ENCODE assay signal across 13 cellular contexts in genomic region chr3:7546219-7546618, GRCh38.
DNase-seq lines count a peak whose midpoint lies in the region; ATAC-seq, FAIRE-seq and TF ChIP-seq lines count a peak whose summit lies in the region.
"Had no signal": no experiment of that assay in that cellular context is flagged by ENCODE, and none has a peak within 500 bp of the region (broad histone marks: within the 10 kb centered on the region; RNA-seq: fewer than 3 reads in every experiment).

No MANE protein-coding gene starts in this region.

- H3K27ac ChIP-seq in pancreas (no peak overlapping the region), Karpas-422 (ENCODE audit: low read length) (no peak overlapping the region)

- TF ChIP-seq POLR2A in NB4 (IDR thresholded peaks at IDR 0.05; ENCODE audit: extremely low read depth, insufficient read length), result no peak

- TF ChIP-seq CTCF in NB4 (IDR thresholded peaks at IDR 0.05; ENCODE audit: low read depth, low read length) (no peak), pancreas (IDR thresholded peaks at IDR 0.05) (peak in 1 of 4 donors; percentile 8)

- intact Hi-C loops in pancreas (cut with DNase I), result no loop called here

- ATAC-seq in pancreas (peak; percentile 60 to 90 (median 81)), GM21515 (IDR thresholded peaks at IDR 0.05; ENCODE audit: unreplicated experiment) (no peak)
- ATAC-seq: stimulated activated memory B cell treated with anti-CD40 and anti-IgM and Interleukin-4, amounts not matched to agents 10 μg/mL and 1 μg/mL and 100 μg/mL, for 72 hours had no signal

- no peak overlapping the region for H3K4me2 ChIP-seq in Karpas-422 (ENCODE audit: low read depth, low read length, poor library complexity, severe bottlenecking)

- H4K20me1 ChIP-seq in Karpas-422 (ENCODE audit: insufficient read depth, low read depth, low read length), result no peaks in the 10 kb centered on the region

- DNase-seq in NCI-H524 (lab: John Stamatoyannopoulos, UW) (peak; percentile 6 to 51), NCI-H524 treated with DMSO at 0.1 percent for 48 hours (lab: John Stamatoyannopoulos, UW) (no peak), NB4 (ENCODE audit: low read depth) (peak; percentile 17), dermis microvascular lymphatic vessel endothelial cell (ENCODE audit: low read depth in 2 of 2) (peak; percentile 18 to 74), pancreas (peak in 1 of 6 donors; percentile 9), Karpas-422 (no peak), DMS114 treated with DMSO at 0.1 percent for 48 hours (lab: John Stamatoyannopoulos, UW; ENCODE audit: unreplicated experiment) (no peak)
- DNase-seq: activated CD4-positive, alpha-beta T cell treated with anti-CD3 and anti-CD28 coated beads for 4 hours; activated effector memory CD4-positive, alpha-beta T cell treated with anti-CD3 and anti-CD28 coated beads, Interleukin-2, amount 50 U/mL, for 16 hours; SHP77 treated with DMSO at 0.1 percent for 48 hours; stimulated activated CD4-positive, alpha-beta T cell treated with anti-CD3 and anti-CD28 coated beads, Interleukin-15, amount 100 ng/mL, for 24 hours had no signal

- no peak for FAIRE-seq in pancreas (lab: Jason Lieb, UNC)

- 32 to 36% methylated on average over 4 of the region's 4 CpGs for WGBS in pancreas, 2 donors

- H3K9me2 ChIP-seq in Karpas-422 (replicated peaks; ENCODE audit: insufficient read depth, low read length), result no peaks in the 10 kb centered on the region

- no peaks in the 10 kb centered on the region for H3K9me3 ChIP-seq in pancreas
- no peaks in the 10 kb centered on the region; the same call in 1 of the 2 replicates for H3K9me3 ChIP-seq in Karpas-422 (ENCODE audit: low read length)

- H3K36me3 ChIP-seq in pancreas (no peaks in the 10 kb centered on the region), Karpas-422 (ENCODE audit: insufficient read depth, low read length) (no peaks in the 10 kb centered on the region)

- H3K27me3 ChIP-seq in pancreas (no peaks in the 10 kb centered on the region), Karpas-422 (ENCODE audit: low read length) (no peaks in the 10 kb centered on the region)

- no peak overlapping the region for H2AFZ ChIP-seq in Karpas-422 (ENCODE audit: low read length)

- no peak overlapping the region for H3K9ac ChIP-seq in Karpas-422 (ENCODE audit: low read length)

- H3K4me1 ChIP-seq in pancreas (no peaks in the 10 kb centered on the region), Karpas-422 (ENCODE audit: low read length) (no peaks in the 10 kb centered on the region)

- H3K4me3 ChIP-seq in NB4 (ENCODE audit: low read depth, low read length) (no peak overlapping the region), pancreas (no peak overlapping the region), Karpas-422 (ENCODE audit: low read length) (no peak overlapping the region)

- H3K79me2 ChIP-seq in Karpas-422 (ENCODE audit: low read length), result no peaks in the 10 kb centered on the region

Comparison
In these comparisons a context has a peak if more than half of its experiments do, and no peak if none do; other contexts are left out.
1. DNase-seq: peak in NCI-H524 (2 of 2), NB4 (single experiment) and dermis microvascular lymphatic vessel endothelial cell (2 of 2); none in NCI-H524 treated with DMSO at 0.1 percent for 48 hours (single experiment), Karpas-422 (single experiment) and DMS114 treated with DMSO at 0.1 percent for 48 hours (single experiment).